In genomic region chr16:11111891-11112634, GRCh38 we compare ENCODE assay signal across 17 cellular contexts.
DNase-seq lines count a peak whose midpoint lies in the region; ATAC-seq, FAIRE-seq and TF ChIP-seq lines count a peak whose summit lies in the region.
"Had no signal": no experiment of that assay in that cellular context is flagged by ENCODE, and none has a peak within 500 bp of the region (broad histone marks: within the 10 kb centered on the region; RNA-seq: fewer than 3 reads in every experiment).

No MANE protein-coding gene starts in this region.

- H3K9me3 ChIP-seq in HepG2 (ENCODE audit: low read length) (no peaks in the 10 kb centered on the region), right lobe of liver (no peaks in the 10 kb centered on the region), T-helper 17 cell (ENCODE audit: control insufficient read depth, low read length, poor library complexity, severe bottlenecking) (no peaks in the 10 kb centered on the region)
- H3K9me3 ChIP-seq: BE2C had no signal

- H2AFZ ChIP-seq in HepG2 (ENCODE audit: low read length): no peak overlapping the region

- CTCF ChIA-PET in HepG2 (lab: Yijun Ruan, JAX; ENCODE audit: low intra/inter-chr PET ratio, low total read pairs): no interaction called here

- TF ChIP-seq EP300 in HepG2 (IDR thresholded peaks at IDR 0.05; ENCODE audit: low read depth in 2 of 2, low read length in 2 of 2): no peak
- no peak for TF ChIP-seq EP300 in HepG2 (CRISPR knock-in tag; IDR thresholded peaks at IDR 0.05; ENCODE audit: borderline replicate concordance)

- ATAC-seq in HepG2 (no peak), right lobe of liver (no peak), T-helper 17 cell (no peak)
- ATAC-seq in stimulated activated memory B cell treated with anti-CD40 and anti-IgM and Interleukin-4, amounts not matched to agents 10 μg/mL and 1 μg/mL and 100 μg/mL, for 72 hours: no peak

- 0 out of 2 replicates have a peak, but pooled peaks cover 7% of the 10 kb centered on the region for H3K4me1 ChIP-seq in HepG2 (ENCODE audit: insufficient read depth, low read length)
- H3K4me1 ChIP-seq in right lobe of liver: no peaks in the 10 kb centered on the region

- H3K79me2 ChIP-seq in HepG2 (ENCODE audit: insufficient read depth, low read length): no peaks in the 10 kb centered on the region

- TF ChIP-seq CTCF in HepG2 (CRISPR knock-in tag; IDR thresholded peaks at IDR 0.05) (no peak), right lobe of liver (IDR thresholded peaks at IDR 0.05) (no peak)

- DNase-seq in T-helper 2 cell treated with Interferon-gamma antibody and Interleukin-4, amounts not matched to agents 5 μg/mL and 100 μg/mL, for 36 hours (ENCODE audit: low spot score): no peak
- DNase-seq in T-helper 2 cell (no peak), HepG2 (ENCODE audit: low spot score) (no peak), right lobe of liver (no peak), T-helper 17 cell (no peak), HuH-7 (ENCODE audit: low spot score) (no peak), HuH-7.5 (ENCODE audit: low spot score) (no peak)
- DNase-seq: NCI-H1048, NCI-H2081 treated with DMSO at 0.1 percent for 48 hours, NCI-H510A treated with DMSO at 0.1 percent for 48 hours, Peyer's patch had no signal

- intact Hi-C loops in HepG2 (cut with micrococcal nuclease; ENCODE audit: unreplicated experiment): no loop called here
- intact Hi-C loops in right lobe of liver (cut with DNase I): no loop called here

- no peaks in the 10 kb centered on the region for H4K20me1 ChIP-seq in HepG2 (ENCODE audit: insufficient read depth, low read length)

- no peak overlapping the region for H3K27ac ChIP-seq in HepG2 (ENCODE audit: extremely low read length, insufficient read depth, low read length)
- H3K27ac ChIP-seq in right lobe of liver: no peak overlapping the region
- H3K27ac ChIP-seq: 22Rv1, KMS-11, Peyer's patch had no signal

- POLR2A ChIA-PET in HepG2 (lab: Yijun Ruan, JAX): interaction anchor here (0.6 kb wide), 1 partner anchor 144 kb away, joined by 3 read pairs; the partner anchor contains the start of gene SOCS1

- H3K27me3 Mint-ChIP-seq in T-helper 2 cell treated with Interferon-gamma antibody and Interleukin-4, amounts not matched to agents 5 μg/mL and 100 μg/mL, for 36 hours (ENCODE audit: low read depth): no peaks in the 10 kb centered on the region
- no peaks in the 10 kb centered on the region for H3K27me3 Mint-ChIP-seq in T-helper 17 cell
- no peaks in the 10 kb centered on the region for H3K27me3 Mint-ChIP-seq in stimulated activated memory B cell treated with anti-CD40 and anti-IgM and Interleukin-4, amounts not matched to agents 10 μg/mL and 1 μg/mL and 100 μg/mL, for 72 hours

- H3K36me3 Mint-ChIP-seq in T-helper 2 cell treated with Interferon-gamma antibody and Interleukin-4, amounts not matched to agents 5 μg/mL and 100 μg/mL, for 36 hours (ENCODE audit: low read depth): peaks cover 50% of the 10 kb centered on the region
- H3K36me3 Mint-ChIP-seq in T-helper 17 cell (ENCODE audit: low read depth): no peaks in the 10 kb centered on the region
- peaks cover 50% of the 10 kb centered on the region for H3K36me3 Mint-ChIP-seq in stimulated activated memory B cell treated with anti-CD40 and anti-IgM and Interleukin-4, amounts not matched to agents 10 μg/mL and 1 μg/mL and 100 μg/mL, for 72 hours

- in situ Hi-C loops in HepG2 (cut with HindIII; ENCODE audit: extremely low pct_ligation_motif_present, low pct_unique_long_range_greater_than_20kb): no loop called here

- no TSS peak for BruUV-seq in HepG2 (replicated peaks; lab: Mats Ljungman, UMichigan)

- 85% methylated on average over 9 of the region's 9 CpGs for WGBS in HepG2 (ENCODE audit: low lambda C conversion rate)
- 99% methylated on average over 9 of the region's 9 CpGs for WGBS in right lobe of liver (ENCODE audit: insufficient coverage, low coverage, low lambda C conversion rate, missing lambda C conversion rate)

- FAIRE-seq in HepG2 (lab: Jason Lieb, UNC): no peak
- FAIRE-seq: D721Med had no signal

- H3K36me3 ChIP-seq in HepG2 (replicated peaks in 1 of 2; ENCODE audit: control insufficient read depth in 1 of 2, insufficient read depth in 2 of 2, low read length in 2 of 2) (no peaks in the 10 kb centered on the region), right lobe of liver (no peaks in the 10 kb centered on the region)
- H3K36me3 ChIP-seq: BE2C, Peyer's patch had no signal

- TF ChIP-seq POLR2A in HepG2 (IDR thresholded peaks at IDR 0.05; ENCODE audit: insufficient read depth in 1 of 2, low read depth in 2 of 2, low read length in 2 of 2) (no peak), right lobe of liver (IDR thresholded peaks at IDR 0.05) (no peak)

- H3K4me3 Mint-ChIP-seq in T-helper 2 cell treated with Interferon-gamma antibody and Interleukin-4, amounts not matched to agents 5 μg/mL and 100 μg/mL, for 36 hours: no peak overlapping the region
- peak overlapping the region; percentile 5 for H3K4me3 Mint-ChIP-seq in T-helper 17 cell
- H3K4me3 Mint-ChIP-seq in stimulated activated memory B cell treated with anti-CD40 and anti-IgM and Interleukin-4, amounts not matched to agents 10 μg/mL and 1 μg/mL and 100 μg/mL, for 72 hours: no peak overlapping the region
- H3K4me3 Mint-ChIP-seq: CD14-positive monocyte had no signal

- peaks cover 65% of the 10 kb centered on the region for H3K4me1 Mint-ChIP-seq in T-helper 2 cell treated with Interferon-gamma antibody and Interleukin-4, amounts not matched to agents 5 μg/mL and 100 μg/mL, for 36 hours (ENCODE audit: low read depth)
- H3K4me1 Mint-ChIP-seq in T-helper 17 cell: peaks cover 20% of the 10 kb centered on the region
- H3K4me1 Mint-ChIP-seq in stimulated activated memory B cell treated with anti-CD40 and anti-IgM and Interleukin-4, amounts not matched to agents 10 μg/mL and 1 μg/mL and 100 μg/mL, for 72 hours: peaks cover 30% of the 10 kb centered on the region

- no peak overlapping the region for H3K9ac ChIP-seq in HepG2 (ENCODE audit: insufficient read depth, low read depth, low read length)
- H3K9ac ChIP-seq: KMS-11 had no signal

- peak overlapping the region; percentile 62 for H3K27ac Mint-ChIP-seq in T-helper 2 cell treated with Interferon-gamma antibody and Interleukin-4, amounts not matched to agents 5 μg/mL and 100 μg/mL, for 36 hours
- H3K27ac Mint-ChIP-seq in T-helper 17 cell: no peak overlapping the region
- H3K27ac Mint-ChIP-seq in stimulated activated memory B cell treated with anti-CD40 and anti-IgM and Interleukin-4, amounts not matched to agents 10 μg/mL and 1 μg/mL and 100 μg/mL, for 72 hours: peak overlapping the region; percentile 37
- H3K27ac Mint-ChIP-seq: CD14-positive monocyte had no signal

- no peak overlapping the region for H3K4me2 ChIP-seq in HepG2 (ENCODE audit: low read depth, low read length)
- H3K4me2 ChIP-seq: KMS-11 had no signal

- H3K9me3 Mint-ChIP-seq in T-helper 2 cell treated with Interferon-gamma antibody and Interleukin-4, amounts not matched to agents 5 μg/mL and 100 μg/mL, for 36 hours: peaks cover 11% of the 10 kb centered on the region
- H3K9me3 Mint-ChIP-seq in stimulated activated memory B cell treated with anti-CD40 and anti-IgM and Interleukin-4, amounts not matched to agents 10 μg/mL and 1 μg/mL and 100 μg/mL, for 72 hours: no peaks in the 10 kb centered on the region

- no peaks in the 10 kb centered on the region for H3K27me3 ChIP-seq in HepG2 (ENCODE audit: control insufficient read depth in 1 of 2, insufficient read depth in 2 of 2, low read length in 2 of 2)
- H3K27me3 ChIP-seq in right lobe of liver: no peaks in the 10 kb centered on the region
- H3K27me3 ChIP-seq: BE2C, Peyer's patch had no signal

- H3K4me3 ChIP-seq in HepG2 (replicated peaks in 1 of 3; ENCODE audit: insufficient read depth in 1 of 3, low read depth in 2 of 3, low read length in 3 of 3) (no peak overlapping the region), right lobe of liver (no peak overlapping the region)
- H3K4me3 ChIP-seq: Peyer's patch had no signal

- TF ChIP-seq RAD21 in HepG2 (CRISPR knock-in tag; IDR thresholded peaks at IDR 0.05): no peak

TF ChIP-seq in HepG2, 621 proteins besides CTCF, POLR2A, EP300 and RAD21:
- TF ChIP-seq ZNF121 (CRISPR knock-in tag; IDR thresholded peaks at IDR 0.05) (peak; percentile 68), NFKB2 (CRISPR knock-in tag; IDR thresholded peaks at IDR 0.05; ENCODE audit: borderline replicate concordance) (no peak)
